ENCODE assay signal across 1 cellular context in the genomic region with DNA sequence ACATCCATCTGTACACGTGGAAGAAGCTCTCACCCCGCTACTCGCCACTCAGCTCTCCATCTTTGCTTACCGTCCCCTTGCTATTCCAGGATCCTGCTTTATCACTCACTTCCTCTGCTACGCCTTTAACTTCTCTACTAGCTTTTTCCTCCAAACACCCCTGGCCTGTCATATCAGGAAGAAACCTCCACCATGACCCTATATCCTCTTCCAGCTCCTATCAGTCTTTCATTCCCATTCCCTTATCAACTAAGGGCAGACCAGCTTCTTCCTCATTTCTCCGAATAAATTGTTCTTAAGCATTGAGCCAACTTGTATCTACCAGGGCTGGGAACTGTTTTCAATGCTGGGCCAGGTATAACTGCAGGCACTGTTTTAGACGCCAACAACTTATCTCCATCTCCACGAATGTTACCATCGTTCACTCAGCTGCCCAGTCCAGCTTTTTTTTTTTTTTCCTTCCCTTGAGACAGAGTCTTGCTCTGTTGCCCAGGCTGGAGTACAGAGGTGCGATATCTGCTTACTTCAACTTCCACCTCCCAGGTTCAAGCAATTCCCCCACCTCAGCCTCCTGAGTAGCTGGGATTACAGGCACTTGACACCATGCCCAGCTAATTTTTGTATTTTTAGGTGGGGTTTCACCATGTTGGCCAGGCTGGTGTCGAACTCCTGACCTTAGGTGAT.
A peak's percentile ranks its signal among the peaks of the same experiment; 100 is the strongest.
TF ChIP-seq lines count a peak whose summit lies in the region.

No MANE protein-coding gene starts in this region.

TF ChIP-seq in K562, 482 proteins besides CTCF, POLR2A, EP300 and RAD21 (continued from another document and continues in another):
- TF ChIP-seq, protein P1, sequence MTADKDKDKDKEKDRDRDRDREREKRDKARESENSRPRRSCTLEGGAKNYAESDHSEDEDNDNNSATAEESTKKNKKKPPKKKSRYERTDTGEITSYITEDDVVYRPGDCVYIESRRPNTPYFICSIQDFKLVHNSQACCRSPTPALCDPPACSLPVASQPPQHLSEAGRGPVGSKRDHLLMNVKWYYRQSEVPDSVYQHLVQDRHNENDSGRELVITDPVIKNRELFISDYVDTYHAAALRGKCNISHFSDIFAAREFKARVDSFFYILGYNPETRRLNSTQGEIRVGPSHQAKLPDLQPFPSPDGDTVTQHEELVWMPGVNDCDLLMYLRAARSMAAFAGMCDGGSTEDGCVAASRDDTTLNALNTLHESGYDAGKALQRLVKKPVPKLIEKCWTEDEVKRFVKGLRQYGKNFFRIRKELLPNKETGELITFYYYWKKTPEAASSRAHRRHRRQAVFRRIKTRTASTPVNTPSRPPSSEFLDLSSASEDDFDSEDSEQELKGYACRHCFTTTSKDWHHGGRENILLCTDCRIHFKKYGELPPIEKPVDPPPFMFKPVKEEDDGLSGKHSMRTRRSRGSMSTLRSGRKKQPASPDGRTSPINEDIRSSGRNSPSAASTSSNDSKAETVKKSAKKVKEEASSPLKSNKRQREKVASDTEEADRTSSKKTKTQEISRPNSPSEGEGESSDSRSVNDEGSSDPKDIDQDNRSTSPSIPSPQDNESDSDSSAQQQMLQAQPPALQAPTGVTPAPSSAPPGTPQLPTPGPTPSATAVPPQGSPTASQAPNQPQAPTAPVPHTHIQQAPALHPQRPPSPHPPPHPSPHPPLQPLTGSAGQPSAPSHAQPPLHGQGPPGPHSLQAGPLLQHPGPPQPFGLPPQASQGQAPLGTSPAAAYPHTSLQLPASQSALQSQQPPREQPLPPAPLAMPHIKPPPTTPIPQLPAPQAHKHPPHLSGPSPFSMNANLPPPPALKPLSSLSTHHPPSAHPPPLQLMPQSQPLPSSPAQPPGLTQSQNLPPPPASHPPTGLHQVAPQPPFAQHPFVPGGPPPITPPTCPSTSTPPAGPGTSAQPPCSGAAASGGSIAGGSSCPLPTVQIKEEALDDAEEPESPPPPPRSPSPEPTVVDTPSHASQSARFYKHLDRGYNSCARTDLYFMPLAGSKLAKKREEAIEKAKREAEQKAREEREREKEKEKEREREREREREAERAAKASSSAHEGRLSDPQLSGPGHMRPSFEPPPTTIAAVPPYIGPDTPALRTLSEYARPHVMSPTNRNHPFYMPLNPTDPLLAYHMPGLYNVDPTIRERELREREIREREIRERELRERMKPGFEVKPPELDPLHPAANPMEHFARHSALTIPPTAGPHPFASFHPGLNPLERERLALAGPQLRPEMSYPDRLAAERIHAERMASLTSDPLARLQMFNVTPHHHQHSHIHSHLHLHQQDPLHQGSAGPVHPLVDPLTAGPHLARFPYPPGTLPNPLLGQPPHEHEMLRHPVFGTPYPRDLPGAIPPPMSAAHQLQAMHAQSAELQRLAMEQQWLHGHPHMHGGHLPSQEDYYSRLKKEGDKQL (CRISPR knock-in tag; IDR thresholded peaks at IDR 0.05; ENCODE audit: borderline replicate concordance) = no peak
- TF ChIP-seq, protein P2, sequence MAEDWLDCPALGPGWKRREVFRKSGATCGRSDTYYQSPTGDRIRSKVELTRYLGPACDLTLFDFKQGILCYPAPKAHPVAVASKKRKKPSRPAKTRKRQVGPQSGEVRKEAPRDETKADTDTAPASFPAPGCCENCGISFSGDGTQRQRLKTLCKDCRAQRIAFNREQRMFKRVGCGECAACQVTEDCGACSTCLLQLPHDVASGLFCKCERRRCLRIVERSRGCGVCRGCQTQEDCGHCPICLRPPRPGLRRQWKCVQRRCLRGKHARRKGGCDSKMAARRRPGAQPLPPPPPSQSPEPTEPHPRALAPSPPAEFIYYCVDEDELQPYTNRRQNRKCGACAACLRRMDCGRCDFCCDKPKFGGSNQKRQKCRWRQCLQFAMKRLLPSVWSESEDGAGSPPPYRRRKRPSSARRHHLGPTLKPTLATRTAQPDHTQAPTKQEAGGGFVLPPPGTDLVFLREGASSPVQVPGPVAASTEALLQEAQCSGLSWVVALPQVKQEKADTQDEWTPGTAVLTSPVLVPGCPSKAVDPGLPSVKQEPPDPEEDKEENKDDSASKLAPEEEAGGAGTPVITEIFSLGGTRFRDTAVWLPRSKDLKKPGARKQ (CRISPR knock-in tag; IDR thresholded peaks at IDR 0.05) = no peak
- TF ChIP-seq MCM5 (IDR thresholded peaks at IDR 0.05; ENCODE audit: low read depth) = no peak
- no peak for TF ChIP-seq PHB (CRISPR knock-in tag; IDR thresholded peaks at IDR 0.05)
- TF ChIP-seq SRSF7 (optimal IDR thresholded peaks at IDR 0.05; ENCODE audit: low read depth, low read length) = no peak
- no peak for TF ChIP-seq CEBPB (tag; IDR thresholded peaks at IDR 0.05)
- no peak for TF ChIP-seq NCOA4 (IDR thresholded peaks at IDR 0.05; ENCODE audit: partially characterized antibody)
- TF ChIP-seq ZFPM2 (CRISPR knock-in tag; IDR thresholded peaks at IDR 0.05) = no peak
- TF ChIP-seq, protein P3, sequence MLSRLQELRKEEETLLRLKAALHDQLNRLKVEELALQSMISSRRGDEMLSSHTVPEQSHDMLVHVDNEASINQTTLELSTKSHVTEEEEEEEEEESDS (CRISPR knock-in tag; IDR thresholded peaks at IDR 0.05) = no peak
- TF ChIP-seq NEUROD1 (IDR thresholded peaks at IDR 0.05; ENCODE audit: borderline replicate concordance, low read depth, low read length, partially characterized antibody) = no peak
- no peak for TF ChIP-seq ZNF551 (CRISPR knock-in tag; IDR thresholded peaks at IDR 0.05)
- no peak for TF ChIP-seq HSF4 (CRISPR knock-in tag; IDR thresholded peaks at IDR 0.05; ENCODE audit: borderline replicate concordance)
- TF ChIP-seq ZNF445 (CRISPR knock-in tag; IDR thresholded peaks at IDR 0.05; ENCODE audit: low read depth) = no peak
- TF ChIP-seq HDAC8 (tag; IDR thresholded peaks at IDR 0.05) = no peak
- TF ChIP-seq MAFG (tag; conservative IDR thresholded peaks at IDR 0.05) = no peak
- TF ChIP-seq JUNB (CRISPR knock-in tag; conservative IDR thresholded peaks at IDR 0.05) = no peak
- TF ChIP-seq SMAD1 (IDR thresholded peaks at IDR 0.05; ENCODE audit: low read depth, low read length, partially characterized antibody) = no peak
- no peak for TF ChIP-seq FOXP1 (CRISPR knock-in tag; IDR thresholded peaks at IDR 0.05)
- no peak for TF ChIP-seq SRSF1 (IDR thresholded peaks at IDR 0.05; ENCODE audit: low read depth, low read length)
- TF ChIP-seq, protein P4, sequence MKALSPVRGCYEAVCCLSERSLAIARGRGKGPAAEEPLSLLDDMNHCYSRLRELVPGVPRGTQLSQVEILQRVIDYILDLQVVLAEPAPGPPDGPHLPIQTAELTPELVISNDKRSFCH (CRISPR knock-in tag; IDR thresholded peaks at IDR 0.05) = no peak
- TF ChIP-seq, protein P4 (tag; IDR thresholded peaks at IDR 0.05) = no peak
- TF ChIP-seq, protein P5, sequence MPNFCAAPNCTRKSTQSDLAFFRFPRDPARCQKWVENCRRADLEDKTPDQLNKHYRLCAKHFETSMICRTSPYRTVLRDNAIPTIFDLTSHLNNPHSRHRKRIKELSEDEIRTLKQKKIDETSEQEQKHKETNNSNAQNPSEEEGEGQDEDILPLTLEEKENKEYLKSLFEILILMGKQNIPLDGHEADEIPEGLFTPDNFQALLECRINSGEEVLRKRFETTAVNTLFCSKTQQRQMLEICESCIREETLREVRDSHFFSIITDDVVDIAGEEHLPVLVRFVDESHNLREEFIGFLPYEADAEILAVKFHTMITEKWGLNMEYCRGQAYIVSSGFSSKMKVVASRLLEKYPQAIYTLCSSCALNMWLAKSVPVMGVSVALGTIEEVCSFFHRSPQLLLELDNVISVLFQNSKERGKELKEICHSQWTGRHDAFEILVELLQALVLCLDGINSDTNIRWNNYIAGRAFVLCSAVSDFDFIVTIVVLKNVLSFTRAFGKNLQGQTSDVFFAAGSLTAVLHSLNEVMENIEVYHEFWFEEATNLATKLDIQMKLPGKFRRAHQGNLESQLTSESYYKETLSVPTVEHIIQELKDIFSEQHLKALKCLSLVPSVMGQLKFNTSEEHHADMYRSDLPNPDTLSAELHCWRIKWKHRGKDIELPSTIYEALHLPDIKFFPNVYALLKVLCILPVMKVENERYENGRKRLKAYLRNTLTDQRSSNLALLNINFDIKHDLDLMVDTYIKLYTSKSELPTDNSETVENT (CRISPR knock-in tag; IDR thresholded peaks at IDR 0.05) = no peak
- TF ChIP-seq, protein P6, sequence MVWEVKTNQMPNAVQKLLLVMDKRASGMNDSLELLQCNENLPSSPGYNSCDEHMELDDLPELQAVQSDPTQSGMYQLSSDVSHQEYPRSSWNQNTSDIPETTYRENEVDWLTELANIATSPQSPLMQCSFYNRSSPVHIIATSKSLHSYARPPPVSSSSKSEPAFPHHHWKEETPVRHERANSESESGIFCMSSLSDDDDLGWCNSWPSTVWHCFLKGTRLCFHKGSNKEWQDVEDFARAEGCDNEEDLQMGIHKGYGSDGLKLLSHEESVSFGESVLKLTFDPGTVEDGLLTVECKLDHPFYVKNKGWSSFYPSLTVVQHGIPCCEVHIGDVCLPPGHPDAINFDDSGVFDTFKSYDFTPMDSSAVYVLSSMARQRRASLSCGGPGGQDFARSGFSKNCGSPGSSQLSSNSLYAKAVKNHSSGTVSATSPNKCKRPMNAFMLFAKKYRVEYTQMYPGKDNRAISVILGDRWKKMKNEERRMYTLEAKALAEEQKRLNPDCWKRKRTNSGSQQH (CRISPR knock-in tag; IDR thresholded peaks at IDR 0.05) = no peak
- TF ChIP-seq, protein P7, sequence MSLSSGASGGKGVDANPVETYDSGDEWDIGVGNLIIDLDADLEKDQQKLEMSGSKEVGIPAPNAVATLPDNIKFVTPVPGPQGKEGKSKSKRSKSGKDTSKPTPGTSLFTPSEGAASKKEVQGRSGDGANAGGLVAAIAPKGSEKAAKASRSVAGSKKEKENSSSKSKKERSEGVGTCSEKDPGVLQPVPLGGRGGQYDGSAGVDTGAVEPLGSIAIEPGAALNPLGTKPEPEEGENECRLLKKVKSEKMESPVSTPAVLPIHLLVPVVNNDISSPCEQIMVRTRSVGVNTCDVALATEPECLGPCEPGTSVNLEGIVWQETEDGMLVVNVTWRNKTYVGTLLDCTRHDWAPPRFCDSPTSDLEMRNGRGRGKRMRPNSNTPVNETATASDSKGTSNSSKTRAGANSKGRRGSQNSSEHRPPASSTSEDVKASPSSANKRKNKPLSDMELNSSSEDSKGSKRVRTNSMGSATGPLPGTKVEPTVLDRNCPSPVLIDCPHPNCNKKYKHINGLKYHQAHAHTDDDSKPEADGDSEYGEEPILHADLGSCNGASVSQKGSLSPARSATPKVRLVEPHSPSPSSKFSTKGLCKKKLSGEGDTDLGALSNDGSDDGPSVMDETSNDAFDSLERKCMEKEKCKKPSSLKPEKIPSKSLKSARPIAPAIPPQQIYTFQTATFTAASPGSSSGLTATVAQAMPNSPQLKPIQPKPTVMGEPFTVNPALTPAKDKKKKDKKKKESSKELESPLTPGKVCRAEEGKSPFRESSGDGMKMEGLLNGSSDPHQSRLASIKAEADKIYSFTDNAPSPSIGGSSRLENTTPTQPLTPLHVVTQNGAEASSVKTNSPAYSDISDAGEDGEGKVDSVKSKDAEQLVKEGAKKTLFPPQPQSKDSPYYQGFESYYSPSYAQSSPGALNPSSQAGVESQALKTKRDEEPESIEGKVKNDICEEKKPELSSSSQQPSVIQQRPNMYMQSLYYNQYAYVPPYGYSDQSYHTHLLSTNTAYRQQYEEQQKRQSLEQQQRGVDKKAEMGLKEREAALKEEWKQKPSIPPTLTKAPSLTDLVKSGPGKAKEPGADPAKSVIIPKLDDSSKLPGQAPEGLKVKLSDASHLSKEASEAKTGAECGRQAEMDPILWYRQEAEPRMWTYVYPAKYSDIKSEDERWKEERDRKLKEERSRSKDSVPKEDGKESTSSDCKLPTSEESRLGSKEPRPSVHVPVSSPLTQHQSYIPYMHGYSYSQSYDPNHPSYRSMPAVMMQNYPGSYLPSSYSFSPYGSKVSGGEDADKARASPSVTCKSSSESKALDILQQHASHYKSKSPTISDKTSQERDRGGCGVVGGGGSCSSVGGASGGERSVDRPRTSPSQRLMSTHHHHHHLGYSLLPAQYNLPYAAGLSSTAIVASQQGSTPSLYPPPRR (CRISPR knock-in tag; IDR thresholded peaks at IDR 0.05; ENCODE audit: borderline replicate concordance) = no peak
- no peak for TF ChIP-seq RHOXF2B (CRISPR knock-in tag; conservative IDR thresholded peaks at IDR 0.05)
- no peak for TF ChIP-seq E2F3 (CRISPR knock-in tag; IDR thresholded peaks at IDR 0.05)
- no peak; the same call in 1 of the 2 replicates for TF ChIP-seq GATA2 (CRISPR knock-in tag; IDR thresholded peaks at IDR 0.05)
- no peak for TF ChIP-seq MCM3 (IDR thresholded peaks at IDR 0.05)
- TF ChIP-seq FOSL1 (tag; conservative IDR thresholded peaks at IDR 0.05) = no peak
- TF ChIP-seq BRF1 (IDR thresholded peaks at IDR 0.05; ENCODE audit: borderline replicate concordance, extremely low read depth, insufficient read length) = no peak
- no peak for TF ChIP-seq MEF2D (tag; conservative IDR thresholded peaks at IDR 0.05; ENCODE audit: low read depth)
- TF ChIP-seq, protein P8, sequence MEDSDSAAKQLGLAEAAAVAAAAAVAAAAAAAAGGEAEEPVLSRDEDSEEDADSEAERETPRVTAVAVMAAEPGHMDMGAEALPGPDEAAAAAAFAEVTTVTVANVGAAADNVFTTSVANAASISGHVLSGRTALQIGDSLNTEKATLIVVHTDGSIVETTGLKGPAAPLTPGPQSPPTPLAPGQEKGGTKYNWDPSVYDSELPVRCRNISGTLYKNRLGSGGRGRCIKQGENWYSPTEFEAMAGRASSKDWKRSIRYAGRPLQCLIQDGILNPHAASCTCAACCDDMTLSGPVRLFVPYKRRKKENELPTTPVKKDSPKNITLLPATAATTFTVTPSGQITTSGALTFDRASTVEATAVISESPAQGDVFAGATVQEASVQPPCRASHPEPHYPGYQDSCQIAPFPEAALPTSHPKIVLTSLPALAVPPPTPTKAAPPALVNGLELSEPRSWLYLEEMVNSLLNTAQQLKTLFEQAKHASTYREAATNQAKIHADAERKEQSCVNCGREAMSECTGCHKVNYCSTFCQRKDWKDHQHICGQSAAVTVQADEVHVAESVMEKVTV (CRISPR knock-in tag; IDR thresholded peaks at IDR 0.05) = no peak
- no peak for TF ChIP-seq ZNF165 (CRISPR knock-in tag; IDR thresholded peaks at IDR 0.05; ENCODE audit: borderline replicate concordance)
- TF ChIP-seq FOXM1 (IDR thresholded peaks at IDR 0.05; ENCODE audit: low read depth) = peak; percentile 48; the same call in 1 of the 2 replicates
- TF ChIP-seq FOXM1 (CRISPR knock-in tag; IDR thresholded peaks at IDR 0.05; ENCODE audit: low read depth) = no peak
- no peak for TF ChIP-seq WHSC1 (IDR thresholded peaks at IDR 0.05; ENCODE audit: low read length)
- TF ChIP-seq BHLHE40 (IDR thresholded peaks at IDR 0.05; ENCODE audit: low read length) = no peak
- no peak for TF ChIP-seq ZC3H4 (CRISPR knock-in tag; IDR thresholded peaks at IDR 0.05; ENCODE audit: borderline replicate concordance)
- TF ChIP-seq, protein P9, sequence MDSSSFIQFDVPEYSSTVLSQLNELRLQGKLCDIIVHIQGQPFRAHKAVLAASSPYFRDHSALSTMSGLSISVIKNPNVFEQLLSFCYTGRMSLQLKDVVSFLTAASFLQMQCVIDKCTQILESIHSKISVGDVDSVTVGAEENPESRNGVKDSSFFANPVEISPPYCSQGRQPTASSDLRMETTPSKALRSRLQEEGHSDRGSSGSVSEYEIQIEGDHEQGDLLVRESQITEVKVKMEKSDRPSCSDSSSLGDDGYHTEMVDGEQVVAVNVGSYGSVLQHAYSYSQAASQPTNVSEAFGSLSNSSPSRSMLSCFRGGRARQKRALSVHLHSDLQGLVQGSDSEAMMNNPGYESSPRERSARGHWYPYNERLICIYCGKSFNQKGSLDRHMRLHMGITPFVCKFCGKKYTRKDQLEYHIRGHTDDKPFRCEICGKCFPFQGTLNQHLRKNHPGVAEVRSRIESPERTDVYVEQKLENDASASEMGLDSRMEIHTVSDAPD (CRISPR knock-in tag; IDR thresholded peaks at IDR 0.05) = no peak
- TF ChIP-seq LARP7 (IDR thresholded peaks at IDR 0.05) = no peak
- TF ChIP-seq SIN3B (IDR thresholded peaks at IDR 0.05; ENCODE audit: low read depth) = no peak
- no peak for TF ChIP-seq RBFOX2 (IDR thresholded peaks at IDR 0.05; ENCODE audit: low read depth, low read length)
- TF ChIP-seq COPS2 (conservative IDR thresholded peaks at IDR 0.05) = no peak
- TF ChIP-seq ZNF561 (CRISPR knock-in tag; conservative IDR thresholded peaks at IDR 0.05) = no peak
